In the genomic region with DNA sequence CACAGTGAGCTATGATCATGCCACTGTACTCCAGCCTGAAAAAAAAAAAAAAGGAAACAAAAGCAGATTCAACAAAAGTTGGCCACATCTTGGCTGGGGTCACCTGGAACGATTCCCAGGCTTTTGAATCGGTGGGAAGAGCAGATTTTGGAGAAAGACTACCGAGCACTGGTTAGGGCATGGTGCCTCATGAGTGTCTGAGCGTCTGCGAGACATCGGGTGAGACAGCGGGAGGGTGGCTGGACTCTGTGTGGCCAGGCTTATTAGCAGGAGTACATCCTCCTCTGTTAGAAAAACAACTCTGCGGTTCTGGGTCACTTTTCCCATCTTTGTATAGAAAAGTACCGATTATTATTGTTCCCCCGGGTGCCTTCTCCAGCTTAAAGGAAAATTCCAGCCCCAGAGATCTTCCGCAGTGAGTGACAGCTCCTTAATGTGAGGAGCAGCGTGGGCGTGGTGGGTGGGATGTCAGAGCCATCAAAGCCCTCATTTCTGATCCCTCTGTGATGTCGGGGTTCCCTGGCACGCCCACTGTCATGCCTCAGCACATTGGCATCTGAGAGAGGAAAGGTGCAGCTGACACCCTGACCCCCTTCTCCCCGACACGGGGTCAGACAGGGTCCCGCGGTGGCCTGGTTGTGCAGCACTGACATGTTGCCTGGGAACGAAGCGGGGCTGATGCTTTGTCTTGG, we compare ENCODE assay signal across 1 cellular context.
TF ChIP-seq lines count a peak whose summit lies in the region.

No MANE protein-coding gene starts in this region.

TF ChIP-seq in K562, 482 proteins besides CTCF, POLR2A, EP300 and RAD21 (continued from another document):
- TF ChIP-seq, protein P1, sequence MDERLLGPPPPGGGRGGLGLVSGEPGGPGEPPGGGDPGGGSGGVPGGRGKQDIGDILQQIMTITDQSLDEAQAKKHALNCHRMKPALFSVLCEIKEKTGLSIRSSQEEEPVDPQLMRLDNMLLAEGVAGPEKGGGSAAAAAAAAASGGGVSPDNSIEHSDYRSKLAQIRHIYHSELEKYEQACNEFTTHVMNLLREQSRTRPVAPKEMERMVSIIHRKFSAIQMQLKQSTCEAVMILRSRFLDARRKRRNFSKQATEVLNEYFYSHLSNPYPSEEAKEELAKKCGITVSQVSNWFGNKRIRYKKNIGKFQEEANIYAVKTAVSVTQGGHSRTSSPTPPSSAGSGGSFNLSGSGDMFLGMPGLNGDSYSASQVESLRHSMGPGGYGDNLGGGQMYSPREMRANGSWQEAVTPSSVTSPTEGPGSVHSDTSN (CRISPR knock-in tag; IDR thresholded peaks at IDR 0.05; ENCODE audit: low read depth): no peak
- TF ChIP-seq, protein P1 (tag; conservative IDR thresholded peaks at IDR 0.05; ENCODE audit: low read depth): 0 out of 2 replicates have a peak, but pooled peaks have one; percentile 11
- TF ChIP-seq EGR1 (conservative IDR thresholded peaks at IDR 0.05): peak; percentile 57
- TF ChIP-seq, protein P2, sequence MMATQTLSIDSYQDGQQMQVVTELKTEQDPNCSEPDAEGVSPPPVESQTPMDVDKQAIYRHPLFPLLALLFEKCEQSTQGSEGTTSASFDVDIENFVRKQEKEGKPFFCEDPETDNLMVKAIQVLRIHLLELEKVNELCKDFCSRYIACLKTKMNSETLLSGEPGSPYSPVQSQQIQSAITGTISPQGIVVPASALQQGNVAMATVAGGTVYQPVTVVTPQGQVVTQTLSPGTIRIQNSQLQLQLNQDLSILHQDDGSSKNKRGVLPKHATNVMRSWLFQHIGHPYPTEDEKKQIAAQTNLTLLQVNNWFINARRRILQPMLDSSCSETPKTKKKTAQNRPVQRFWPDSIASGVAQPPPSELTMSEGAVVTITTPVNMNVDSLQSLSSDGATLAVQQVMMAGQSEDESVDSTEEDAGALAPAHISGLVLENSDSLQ (IDR thresholded peaks at IDR 0.05): peak; percentile 77
- TF ChIP-seq HIVEP1 (CRISPR knock-in tag; IDR thresholded peaks at IDR 0.05): no peak
TF ChIP-seq in K562: peak in this region for 3.
